Comparison of ENCODE assay signal across 20 cellular contexts in genomic region chr19:5150902-5151741, GRCh38.
DNase-seq lines count a peak whose midpoint lies in the region; ATAC-seq, FAIRE-seq and TF ChIP-seq lines count a peak whose summit lies in the region.
"Had no signal": no experiment of that assay in that cellular context is flagged by ENCODE, and none has a peak within 500 bp of the region (broad histone marks: within the 10 kb centered on the region; RNA-seq: fewer than 3 reads in every experiment).

No MANE protein-coding gene starts in this region.

- no peaks in the 10 kb centered on the region for H3K27me3 Mint-ChIP-seq in MCF 10A (ENCODE audit: insufficient read depth, unreplicated experiment)
- no peaks in the 10 kb centered on the region for H3K27me3 Mint-ChIP-seq in stimulated activated memory B cell treated with anti-CD40 and anti-IgM and Interleukin-4, amounts not matched to agents 10 μg/mL and 1 μg/mL and 100 μg/mL, for 72 hours
- H3K27me3 Mint-ChIP-seq: naive thymus-derived CD8-positive, alpha-beta T cell had no signal

- no peak for FAIRE-seq in kidney (lab: Jason Lieb, UNC)
- FAIRE-seq: D721Med had no signal

- H3K36me3 ChIP-seq in WERI-Rb-1 (peaks cover 12% of the 10 kb centered on the region), kidney (ENCODE audit: control insufficient read depth in 1 of 2, insufficient read depth in 2 of 2, low read length in 2 of 2) (peaks cover 0 to 5% of the 10 kb centered on the region in 2 donors), suprapubic skin (peaks cover 35% of the 10 kb centered on the region), esophagus muscularis mucosa (peaks cover 40 to 65% (median 59%) of the 10 kb centered on the region in 4 donors)
- H3K36me3 ChIP-seq: SJCRH30 had no signal

- H3K27ac ChIP-seq in WERI-Rb-1 (peak overlapping the region; percentile 67), kidney (ENCODE audit: low read depth in 2 of 2, low read length in 2 of 2) (no peak overlapping the region), suprapubic skin (no peak overlapping the region), esophagus muscularis mucosa (replicated peaks in 1 of 4) (no peak overlapping the region)
- H3K27ac ChIP-seq: esophagus squamous epithelium, SJCRH30, tibial artery had no signal

- no TSS peak for BruUV-seq in MCF 10A (replicated peaks; lab: Mats Ljungman, UMichigan)

- POLR2A ChIA-PET in MCF 10A (lab: Yijun Ruan, JAX): no interaction called here

- peak; percentile 50 for DNase-seq in activated effector memory CD4-positive, alpha-beta T cell treated with anti-CD3 and anti-CD28 coated beads, Interleukin-2, amount 50 U/mL, for 16 hours
- no peak for DNase-seq in activated effector memory CD4-positive, alpha-beta T cell treated with Interleukin-2 at 50 U/mL for 16 hours
- DNase-seq in WERI-Rb-1 (peak; percentile 70), kidney (peak; percentile 77), suprapubic skin (ENCODE audit: low spot score in 2 of 2) (peak; percentile 51 to 74), MCF 10A (ENCODE audit: unreplicated experiment) (no peak), esophagus muscularis mucosa (ENCODE audit: extremely low spot score) (no peak)
- DNase-seq: C1 segment of cervical spinal cord; esophagus squamous epithelium; mesenchymal stem cell; NCI-H1436 treated with DMSO at 0.1 percent for 48 hours; NCI-H510A; SJCRH30; stimulated activated CD4-positive, alpha-beta T cell treated with anti-CD3 and anti-CD28 coated beads, Interleukin-15, amount 100 ng/mL, for 24 hours had no signal

- no peaks in the 10 kb centered on the region for H3K4me1 Mint-ChIP-seq in MCF 10A (ENCODE audit: insufficient read depth, unreplicated experiment)
- H3K4me1 Mint-ChIP-seq in stimulated activated memory B cell treated with anti-CD40 and anti-IgM and Interleukin-4, amounts not matched to agents 10 μg/mL and 1 μg/mL and 100 μg/mL, for 72 hours: no peaks in the 10 kb centered on the region
- H3K4me1 Mint-ChIP-seq: stimulated activated effector memory CD8-positive, alpha-beta T cell treated with anti-CD3 and anti-CD28 coated beads, Interleukin-12 subunit alpha, Interleukin-12 subunit beta, amount 100 ng/mL, for 72 hours had no signal

- peak; percentile 44 for TF ChIP-seq CTCF in WERI-Rb-1 (IDR thresholded peaks at IDR 0.05; ENCODE audit: low read depth, low read length)
- no peak for TF ChIP-seq CTCF in kidney (IDR thresholded peaks at IDR 0.05; ENCODE audit: borderline replicate concordance, extremely low read depth, insufficient read depth)
- TF ChIP-seq CTCF in suprapubic skin (IDR thresholded peaks at IDR 0.05): no peak
- TF ChIP-seq CTCF in MCF 10A (IDR thresholded peaks at IDR 0.05; ENCODE audit: unreplicated experiment): no peak
- TF ChIP-seq CTCF in esophagus muscularis mucosa (IDR thresholded peaks at IDR 0.05): no peak

- no peaks in the 10 kb centered on the region for H3K4me1 ChIP-seq in kidney (ENCODE audit: control insufficient read depth in 1 of 2, insufficient read depth in 1 of 2, low read depth in 1 of 2, low read length in 2 of 2)
- peaks cover 30% of the 10 kb centered on the region for H3K4me1 ChIP-seq in suprapubic skin
- no peaks in the 10 kb centered on the region for H3K4me1 ChIP-seq in esophagus muscularis mucosa

- H3K4me3 ChIP-seq in WERI-Rb-1 (ENCODE audit: low read depth, low read length): no peak overlapping the region
- no peak overlapping the region for H3K4me3 ChIP-seq in kidney (ENCODE audit: low read length in 2 of 2)
- H3K4me3 ChIP-seq in suprapubic skin: no peak overlapping the region
- no peak overlapping the region for H3K4me3 ChIP-seq in esophagus muscularis mucosa
- H3K4me3 ChIP-seq: esophagus squamous epithelium, SJCRH30, tibial artery had no signal

- no peaks in the 10 kb centered on the region for H3K9me3 Mint-ChIP-seq in MCF 10A (ENCODE audit: unreplicated experiment)
- H3K9me3 Mint-ChIP-seq in stimulated activated memory B cell treated with anti-CD40 and anti-IgM and Interleukin-4, amounts not matched to agents 10 μg/mL and 1 μg/mL and 100 μg/mL, for 72 hours: no peaks in the 10 kb centered on the region
- H3K9me3 Mint-ChIP-seq: stimulated activated effector memory CD8-positive, alpha-beta T cell treated with anti-CD3 and anti-CD28 coated beads, Interleukin-12 subunit alpha, Interleukin-12 subunit beta, amount 100 ng/mL, for 72 hours; T-helper 2 cell treated with Interferon-gamma antibody and Interleukin-4, amounts not matched to agents 5 μg/mL and 100 μg/mL, for 36 hours had no signal

- intact Hi-C loops in kidney (cut with DNase I): no loop called here
- intact Hi-C loops in MCF 10A (cut with micrococcal nuclease): no loop called here
- intact Hi-C loops in esophagus muscularis mucosa (cut with DNase I): no loop called here

- TF ChIP-seq EP300 in suprapubic skin (IDR thresholded peaks at IDR 0.05) (no peak), esophagus muscularis mucosa (IDR thresholded peaks at IDR 0.05) (no peak)

- H3K27me3 ChIP-seq in WERI-Rb-1 (ENCODE audit: insufficient read depth, low read depth, severe bottlenecking): no peaks in the 10 kb centered on the region
- no peaks in the 10 kb centered on the region for H3K27me3 ChIP-seq in suprapubic skin
- H3K27me3 ChIP-seq in esophagus muscularis mucosa: no peaks in the 10 kb centered on the region
- H3K27me3 ChIP-seq: esophagus squamous epithelium, SJCRH30, tibial artery had no signal

- H3K36me3 Mint-ChIP-seq in MCF 10A (ENCODE audit: insufficient read depth, unreplicated experiment): peaks cover 38% of the 10 kb centered on the region
- peaks cover 38% of the 10 kb centered on the region for H3K36me3 Mint-ChIP-seq in stimulated activated memory B cell treated with anti-CD40 and anti-IgM and Interleukin-4, amounts not matched to agents 10 μg/mL and 1 μg/mL and 100 μg/mL, for 72 hours

- ATAC-seq in stimulated activated memory B cell treated with anti-CD40 and anti-IgM and Interleukin-4, amounts not matched to agents 10 μg/mL and 1 μg/mL and 100 μg/mL, for 72 hours: no peak
- ATAC-seq: naive thymus-derived CD8-positive, alpha-beta T cell; stimulated activated effector memory CD8-positive, alpha-beta T cell treated with anti-CD3 and anti-CD28 coated beads, Interleukin-12 subunit alpha, Interleukin-12 subunit beta, amount 100 ng/mL, for 72 hours had no signal

- WGBS in suprapubic skin: 91% methylated on average over 35 of the region's 52 CpGs
- 92% methylated on average over 24 of the region's 52 CpGs for WGBS in esophagus muscularis mucosa

- TF ChIP-seq POLR2A in suprapubic skin (IDR thresholded peaks at IDR 0.05): no peak
- TF ChIP-seq POLR2A in esophagus muscularis mucosa (IDR thresholded peaks at IDR 0.05; ENCODE audit: low read depth): no peak

- H3K9me3 ChIP-seq in WERI-Rb-1 (ENCODE audit: severe bottlenecking) (no peaks in the 10 kb centered on the region), kidney (ENCODE audit: control insufficient read depth in 1 of 2, low read length in 2 of 2) (no peaks in the 10 kb centered on the region), suprapubic skin (no peaks in the 10 kb centered on the region), esophagus muscularis mucosa (no peaks in the 10 kb centered on the region)
- H3K9me3 ChIP-seq: esophagus squamous epithelium, SJCRH30, tibial artery had no signal

- H3K9ac ChIP-seq in kidney (ENCODE audit: low read length in 2 of 2): no peak overlapping the region

- no peak overlapping the region for H3K27ac Mint-ChIP-seq in MCF 10A (ENCODE audit: low read depth, unreplicated experiment)
- H3K27ac Mint-ChIP-seq in stimulated activated memory B cell treated with anti-CD40 and anti-IgM and Interleukin-4, amounts not matched to agents 10 μg/mL and 1 μg/mL and 100 μg/mL, for 72 hours: no peak overlapping the region
- H3K27ac Mint-ChIP-seq: stimulated activated effector memory CD8-positive, alpha-beta T cell treated with anti-CD3 and anti-CD28 coated beads, Interleukin-12 subunit alpha, Interleukin-12 subunit beta, amount 100 ng/mL, for 72 hours; T-helper 2 cell treated with Interferon-gamma antibody and Interleukin-4, amounts not matched to agents 5 μg/mL and 100 μg/mL, for 36 hours had no signal

- no peak overlapping the region for H3K4me3 Mint-ChIP-seq in MCF 10A (ENCODE audit: unreplicated experiment)
- H3K4me3 Mint-ChIP-seq in stimulated activated memory B cell treated with anti-CD40 and anti-IgM and Interleukin-4, amounts not matched to agents 10 μg/mL and 1 μg/mL and 100 μg/mL, for 72 hours: no peak overlapping the region
- H3K4me3 Mint-ChIP-seq: naive thymus-derived CD8-positive, alpha-beta T cell; stimulated activated effector memory CD8-positive, alpha-beta T cell treated with anti-CD3 and anti-CD28 coated beads, Interleukin-12 subunit alpha, Interleukin-12 subunit beta, amount 100 ng/mL, for 72 hours; T-helper 2 cell treated with Interferon-gamma antibody and Interleukin-4, amounts not matched to agents 5 μg/mL and 100 μg/mL, for 36 hours had no signal

- CTCF ChIA-PET in MCF 10A (lab: Yijun Ruan, JAX): interaction anchor here (1.1 kb wide), 1 partner anchor 22 kb away, joined by 3 read pairs; no protein-coding TSS in a partner anchor

Comparison
In these comparisons a context has a peak if more than half of its experiments do, and no peak if none do; other contexts are left out.
1. DNase-seq: peak in activated effector memory CD4-positive, alpha-beta T cell treated with anti-CD3 and anti-CD28 coated beads, Interleukin-2, amount 50 U/mL, for 16 hours (single experiment), WERI-Rb-1 (single experiment), kidney (single experiment) and suprapubic skin (2 of 2); none in activated effector memory CD4-positive, alpha-beta T cell treated with Interleukin-2 at 50 U/mL for 16 hours (single experiment), MCF 10A (single experiment) and esophagus muscularis mucosa (single experiment).